In genomic region chr12:57523706-57524614, GRCh38 we compare ENCODE assay signal across 1 cellular context.
TF ChIP-seq lines count a peak whose summit lies in the region.

No MANE protein-coding gene starts in this region.

TF ChIP-seq in K562, 482 proteins besides CTCF, POLR2A, EP300 and RAD21:
- TF ChIP-seq SMAD1 (IDR thresholded peaks at IDR 0.05; ENCODE audit: low read depth, low read length, partially characterized antibody) (no peak), RBFOX2 (IDR thresholded peaks at IDR 0.05; ENCODE audit: low read depth, low read length) (peak; percentile 36), HES1 (IDR thresholded peaks at IDR 0.05; ENCODE audit: low read depth) (no peak), CEBPG (CRISPR knock-in tag; IDR thresholded peaks at IDR 0.05) (no peak), CEBPG (tag; conservative IDR thresholded peaks at IDR 0.05 in 1 of 2, IDR thresholded peaks at IDR 0.05 in 1 of 2) (0 out of 4 replicates have a peak, but pooled peaks of 1 of the 2 experiments have one; percentile 0), ARHGAP35 (IDR thresholded peaks at IDR 0.05; ENCODE audit: partially characterized antibody) (peak; percentile 12), NUFIP1 (IDR thresholded peaks at IDR 0.05; ENCODE audit: partially characterized antibody) (no peak), CHD1 (IDR thresholded peaks at IDR 0.05; ENCODE audit: low read length) (peak; percentile 29), CC2D1A (IDR thresholded peaks at IDR 0.05) (no peak), MAX (CRISPR knock-in tag; IDR thresholded peaks at IDR 0.05) (0 out of 2 replicates have a peak, but pooled peaks have one; percentile 9), HDGF (IDR thresholded peaks at IDR 0.05) (0 out of 2 replicates have a peak, but pooled peaks have one; percentile 28), ZNF217 (CRISPR knock-in tag; IDR thresholded peaks at IDR 0.05) (no peak), FOXK1 (CRISPR knock-in tag; IDR thresholded peaks at IDR 0.05; ENCODE audit: borderline replicate concordance) (peak; percentile 68; the same call in 1 of the 2 replicates), ZNF639 (CRISPR knock-in tag; conservative IDR thresholded peaks at IDR 0.05 in 1 of 2, IDR thresholded peaks at IDR 0.05 in 1 of 2) (no peak), ZNF174 (CRISPR knock-in tag; IDR thresholded peaks at IDR 0.05) (no peak), ARID4B (CRISPR knock-in tag; IDR thresholded peaks at IDR 0.05) (peak; percentile 10; the same call in 1 of the 2 replicates), DEAF1 (CRISPR knock-in tag; IDR thresholded peaks at IDR 0.05) (no peak), SLC30A9 (CRISPR knock-in tag; IDR thresholded peaks at IDR 0.05) (no peak), RFX1 (IDR thresholded peaks at IDR 0.05) (no peak), ZBTB17 (CRISPR knock-in tag; IDR thresholded peaks at IDR 0.05) (peak; percentile 68; the same call in 1 of the 2 replicates)
